Comparison of ENCODE assay signal across 16 cellular contexts in the genomic region with DNA sequence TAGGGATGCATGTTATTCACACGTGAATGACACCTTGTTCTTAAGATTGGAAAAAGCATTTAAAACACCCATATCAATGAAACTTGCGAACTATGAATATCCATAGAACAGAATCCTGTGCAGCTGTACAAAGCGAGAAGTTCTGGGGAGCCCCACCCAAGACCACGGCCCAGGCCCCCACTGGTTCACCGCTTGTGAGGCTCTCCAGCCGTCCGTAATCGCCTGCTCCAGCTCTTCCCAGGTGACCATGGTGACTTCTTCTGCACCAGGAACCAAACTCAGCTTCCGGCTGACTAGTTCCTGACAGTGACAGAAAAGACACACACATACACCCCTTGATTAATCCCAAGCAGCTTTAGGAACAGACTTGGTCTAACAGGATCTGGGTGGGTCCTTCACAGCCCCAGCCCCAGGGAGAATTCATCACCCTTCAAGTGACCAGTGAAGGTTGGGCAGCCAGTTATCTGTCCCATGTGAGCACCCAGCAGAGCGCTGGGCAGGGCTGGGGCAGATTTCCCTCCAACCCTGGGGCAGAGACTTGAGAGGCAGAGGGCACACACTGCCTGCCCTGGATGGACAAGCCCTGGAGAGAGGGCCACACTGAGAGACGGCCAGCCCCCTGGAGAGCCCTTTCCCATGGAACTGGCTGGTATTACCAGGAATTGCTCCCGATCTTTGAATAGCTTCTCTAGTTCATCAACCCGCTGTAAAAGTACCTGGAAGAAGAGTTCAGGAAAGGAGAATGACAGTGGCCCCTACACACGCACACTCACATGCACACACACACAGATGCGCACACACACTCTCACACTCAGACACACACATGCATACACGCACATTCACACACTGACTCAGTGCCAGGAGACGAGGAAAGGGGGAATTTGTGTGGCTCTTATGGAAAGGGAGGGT.
"Had no signal": no experiment of that assay in that cellular context is flagged by ENCODE, and none has a peak within 500 bp of the region (broad histone marks: within the 10 kb centered on the region; RNA-seq: fewer than 3 reads in every experiment).

No MANE protein-coding gene starts in this region.

- H3K9me3 ChIP-seq: gastrocnemius medialis, heart left ventricle, left lung, tibial artery, vagina had no signal

- H3K4me2 ChIP-seq: neural progenitor cell had no signal

- H3K79me2 ChIP-seq: parathyroid adenoma had no signal

- H3K27ac ChIP-seq: gastrocnemius medialis, heart left ventricle, left lung, neural progenitor cell, parathyroid adenoma, tibial artery, vagina had no signal

- H2AFZ ChIP-seq: neural progenitor cell, parathyroid adenoma had no signal

- H3K4me1 ChIP-seq: gastrocnemius medialis, left lung, neural progenitor cell, parathyroid adenoma, tibial artery, vagina had no signal

- H3K27me3 ChIP-seq: gastrocnemius medialis, heart left ventricle, left lung, neural progenitor cell, tibial artery, vagina had no signal

- H3K36me3 ChIP-seq: gastrocnemius medialis, neural progenitor cell, vagina had no signal

- H3K4me3 ChIP-seq: gastrocnemius medialis, heart left ventricle, left lung, neural progenitor cell, tibial artery, vagina had no signal

- H3K9ac ChIP-seq: neural progenitor cell, parathyroid adenoma had no signal

- ATAC-seq: gastrocnemius medialis, heart left ventricle, left lung had no signal

- DNase-seq: activated B cell treated with CpG ODN at 0.5 μM for 24 hours; activated CD4-positive, alpha-beta T cell treated with anti-CD3 and anti-CD28 coated beads, Interleukin-2, amount 10 ng/mL, durations not matched to agents 7 days and 5 days; activated naive CD4-positive, alpha-beta T cell; activated naive CD8-positive, alpha-beta T cell treated with anti-CD3 and anti-CD28 coated beads, Interleukin-2, amount 10 ng/mL, durations not matched to agents 7 days and 5 days; activated T-cell treated with anti-CD3 and anti-CD28 coated beads for 4 hours; gastrocnemius medialis; heart left ventricle; mammary epithelial cell; stimulated activated CD4-positive, alpha-beta T cell treated with anti-CD3 and anti-CD28 coated beads, Interleukin-15, amount 100 ng/mL, for 24 hours; stimulated activated CD4-positive, alpha-beta T cell treated with anti-CD3 and anti-CD28 coated beads, Interleukin-4, amount 100 ng/mL, for 1 hour; stimulated activated naive CD4-positive, alpha-beta T cell; tibial artery had no signal
